ENCODE assay signal across 20 cellular contexts in the genomic region with DNA sequence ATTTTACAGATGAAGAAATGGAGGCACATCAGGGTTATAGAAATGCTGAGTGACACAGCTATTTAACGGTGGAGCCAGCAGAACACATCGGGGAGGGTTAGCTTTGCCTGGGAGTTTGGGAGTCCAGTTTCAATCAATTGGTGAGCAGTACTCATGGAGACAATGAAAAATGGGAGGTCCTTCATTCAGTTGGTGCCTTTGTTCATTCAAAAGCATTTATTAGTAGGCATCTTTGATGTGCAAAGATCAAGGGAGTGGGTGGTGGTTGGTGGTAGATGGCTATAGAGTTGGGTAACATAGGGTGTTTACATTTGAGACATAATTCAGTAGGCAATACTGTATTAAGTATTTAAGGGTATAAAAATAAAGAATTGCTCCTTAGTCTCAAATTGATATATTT.
"Had no signal": no experiment of that assay in that cellular context is flagged by ENCODE, and none has a peak within 500 bp of the region (broad histone marks: within the 10 kb centered on the region; RNA-seq: fewer than 3 reads in every experiment).

No MANE protein-coding gene starts in this region.

- ATAC-seq: stimulated activated effector memory CD8-positive, alpha-beta T cell treated with anti-CD3 and anti-CD28 coated beads, Interleukin-12 subunit alpha, Interleukin-12 subunit beta, amount 100 ng/mL, for 72 hours; stimulated activated memory B cell treated with anti-CD40 and anti-IgM and Interleukin-4, amounts not matched to agents 10 μg/mL and 1 μg/mL and 100 μg/mL, for 72 hours; stimulated activated naive B cell treated with anti-CD40 and anti-IgM and Interleukin-4, amounts not matched to agents 10 μg/mL and 1 μg/mL and 100 μg/mL, for 72 hours; stimulated activated naive CD8-positive, alpha-beta T cell treated with anti-CD3 and anti-CD28 coated beads, Interleukin-15, amount 100 ng/mL, for 72 hours; stimulated activated naive CD8-positive, alpha-beta T cell treated with anti-CD3 and anti-CD28 coated beads, Interleukin-15, Interleukin-2, amounts not matched to agents 100 U/mL and 50 U/mL, for 24 hours had no signal

- DNase-seq: stimulated activated CD4-positive, alpha-beta T cell treated with anti-CD3 and anti-CD28 coated beads, Interleukin-2, amount 100 ng/mL, for 48 hours; stimulated activated CD4-positive, alpha-beta T cell treated with anti-CD3 and anti-CD28 coated beads, Interleukin-4, amount 100 ng/mL, for 1 hour; stimulated activated CD4-positive, alpha-beta T cell treated with anti-CD3 and anti-CD28 coated beads, Interleukin-4, amount 100 ng/mL, for 24 hours; stimulated activated CD4-positive, alpha-beta T cell treated with anti-CD3 and anti-CD28 coated beads, Interleukin-4, amount 100 ng/mL, for 4 hours; stimulated activated CD8-positive, alpha-beta memory T cell treated with anti-CD3 and anti-CD28 coated beads, Interleukin-4, amount 100 ng/mL, for 48 hours; stimulated activated naive B cell treated with anti-CD40 and anti-IgM and Interleukin-4, amounts not matched to agents 10 μg/mL and 1 μg/mL and 100 μg/mL, for 72 hours; stimulated activated naive CD4-positive, alpha-beta T cell; stimulated activated naive CD4-positive, alpha-beta T cell treated with Interleukin-2 at 50 U/mL for 16 hours; stimulated activated naive CD8-positive, alpha-beta T cell treated with anti-CD3 and anti-CD28 coated beads, Interleukin-15, amount 100 ng/mL, for 72 hours; stimulated activated naive CD8-positive, alpha-beta T cell treated with anti-CD3 and anti-CD28 coated beads, Interleukin-15, Interleukin-2, amounts not matched to agents 100 U/mL and 50 U/mL, for 24 hours; stomach; substantia nigra; testis; tibial artery; transverse colon; trophoblast cell; upper lobe of right lung; uterus had no signal
